In the genomic region with DNA sequence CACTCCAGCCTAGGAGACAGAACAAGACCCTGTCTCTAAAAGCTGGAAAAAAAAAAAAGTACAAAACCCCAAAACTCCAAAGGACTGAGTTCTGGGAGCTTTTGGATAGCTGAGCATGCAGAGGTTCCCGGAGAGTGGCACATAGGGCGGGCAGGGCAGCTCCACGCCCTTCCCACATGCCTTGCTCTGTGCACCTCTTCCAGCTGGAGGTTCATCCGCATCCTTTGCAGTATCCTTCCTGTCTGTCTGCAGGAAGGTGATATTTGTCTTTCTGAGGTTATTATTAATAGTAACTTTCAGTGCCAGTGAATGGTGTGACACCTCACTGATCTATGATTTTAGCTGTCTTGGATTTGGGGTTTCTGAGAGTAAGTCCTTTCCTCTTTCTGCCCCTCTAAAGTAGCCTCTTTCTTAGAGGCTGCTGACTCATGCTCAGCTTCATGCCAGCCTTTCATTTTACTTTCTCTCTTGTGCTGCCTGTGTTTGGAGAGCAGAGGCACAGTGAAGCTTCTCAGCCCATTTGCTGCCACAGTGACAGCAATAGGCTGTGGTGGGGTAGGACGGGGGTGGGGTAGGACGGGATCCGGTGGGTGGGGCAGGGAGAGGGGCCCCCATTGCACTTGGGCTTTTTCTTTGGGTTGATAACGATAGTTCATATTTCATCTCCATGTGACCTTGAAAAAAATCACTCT, we compare ENCODE assay signal across 8 cellular contexts.
A peak's percentile ranks its signal among the peaks of the same experiment; 100 is the strongest.
DNase-seq lines count a peak whose midpoint lies in the region; ATAC-seq and TF ChIP-seq lines count a peak whose summit lies in the region.

No MANE protein-coding gene starts in this region.

- TF ChIP-seq CTCF in fibroblast of the aortic adventitia (IDR thresholded peaks at IDR 0.05; ENCODE audit: insufficient read depth, low read length), result no peak

- peak overlapping the region; percentile 65 for H3K27ac Mint-ChIP-seq in T-helper 1 cell treated with Interleukin-12 subunit alpha and Interleukin-12 subunit beta and Interleukin-4 antibody, amounts not matched to agents 30 μg/mL and 1 μg/mL, for 36 hours

- DNase-seq in A172 (ENCODE audit: low spot score) (peak; percentile 52), fibroblast of the aortic adventitia (ENCODE audit: low read depth) (peak; percentile 69), KBM-7 (no peak), foreskin melanocyte (no peak)
- DNase-seq in stimulated activated CD4-positive, alpha-beta T cell treated with anti-CD3 and anti-CD28 coated beads, Interleukin-4, amount 100 ng/mL, for 1 hour, result no peak

- peaks cover 50% of the 10 kb centered on the region for H3K4me1 Mint-ChIP-seq in T-helper 1 cell treated with Interleukin-12 subunit alpha and Interleukin-12 subunit beta and Interleukin-4 antibody, amounts not matched to agents 30 μg/mL and 1 μg/mL, for 36 hours (ENCODE audit: low read depth)

- in situ Hi-C loops in KBM-7 (cut with MboI; ENCODE audit: low pct_unique_long_range_greater_than_20kb, low sequenced_read_pairs), result no loop called here

- no peaks in the 10 kb centered on the region for H3K9me3 Mint-ChIP-seq in T-helper 1 cell treated with Interleukin-12 subunit alpha and Interleukin-12 subunit beta and Interleukin-4 antibody, amounts not matched to agents 30 μg/mL and 1 μg/mL, for 36 hours

- peaks cover 12% of the 10 kb centered on the region for H3K36me3 Mint-ChIP-seq in T-helper 1 cell treated with Interleukin-12 subunit alpha and Interleukin-12 subunit beta and Interleukin-4 antibody, amounts not matched to agents 30 μg/mL and 1 μg/mL, for 36 hours (ENCODE audit: low read depth)

- no peak overlapping the region for H3K4me3 ChIP-seq in fibroblast of the aortic adventitia (ENCODE audit: low read depth, low read length)

- no peak overlapping the region for H3K4me3 Mint-ChIP-seq in T-helper 1 cell treated with Interleukin-12 subunit alpha and Interleukin-12 subunit beta and Interleukin-4 antibody, amounts not matched to agents 30 μg/mL and 1 μg/mL, for 36 hours

- ATAC-seq in GM18907 (IDR thresholded peaks at IDR 0.05; ENCODE audit: unreplicated experiment), result peak; percentile 66
- ATAC-seq in HG03521 (IDR thresholded peaks at IDR 0.05; ENCODE audit: unreplicated experiment), result no peak

- no peaks in the 10 kb centered on the region for H3K27me3 Mint-ChIP-seq in T-helper 1 cell treated with Interleukin-12 subunit alpha and Interleukin-12 subunit beta and Interleukin-4 antibody, amounts not matched to agents 30 μg/mL and 1 μg/mL, for 36 hours (ENCODE audit: low read depth)

Comparison
In these comparisons a context has a peak if more than half of its experiments do, and no peak if none do; other contexts are left out.
1. DNase-seq: peak in A172 (single experiment) and fibroblast of the aortic adventitia (single experiment); none in KBM-7 (single experiment), stimulated activated CD4-positive, alpha-beta T cell treated with anti-CD3 and anti-CD28 coated beads, Interleukin-4, amount 100 ng/mL, for 1 hour (single experiment) and foreskin melanocyte (single experiment).